Comparison of ENCODE assay signal across 20 cellular contexts in genomic region chr15:20665653-20666052, GRCh38.
"Had no signal": no experiment of that assay in that cellular context is flagged by ENCODE, and none has a peak within 500 bp of the region (broad histone marks: within the 10 kb centered on the region; RNA-seq: fewer than 3 reads in every experiment).

No MANE protein-coding gene starts in this region.

- H3K27me3 ChIP-seq: Peyer's patch had no signal

- H3K9me3 ChIP-seq: Peyer's patch, SJCRH30, SK-N-SH had no signal

- DNase-seq: activated CD4-positive, alpha-beta T cell treated with anti-CD3 and anti-CD28 coated beads for 4 hours; activated CD8-positive, alpha-beta memory T cell treated with anti-CD3 and anti-CD28 coated beads, Interleukin-2, amount 50 U/mL, for 4 hours; activated CD8-positive, alpha-beta T cell treated with anti-CD3 and anti-CD28 coated beads for 36 hours; activated gamma-delta T cell treated with Interleukin-2 at 50 U/mL for 16 hours; activated naive CD4-positive, alpha-beta T cell treated with anti-CD3 and anti-CD28 coated beads, Interleukin-2, amount 10 ng/mL, durations not matched to agents 7 days and 5 days; activated naive CD8-positive, alpha-beta T cell treated with anti-CD3 and anti-CD28 coated beads for 36 hours; activated T-cell treated with anti-CD3 and anti-CD28 coated beads, Interleukin-2, amount 50 U/mL, for 72 hours; NCI-H1092; NCI-H1417; NCI-H1930; NCI-H2171; NCI-H345; NCI-H510A treated with DMSO at 0.1 percent for 48 hours; NCI-H69; Peyer's patch; SJCRH30; SK-N-SH; T-helper 1 cell had no signal

- H3K9ac ChIP-seq: SK-N-SH had no signal

- H3K4me2 ChIP-seq: SK-N-SH had no signal

- H3K4me3 ChIP-seq: Peyer's patch, SJCRH30 had no signal

- H3K4me1 ChIP-seq: Peyer's patch, SJCRH30 had no signal

- H3K36me3 ChIP-seq: Peyer's patch, SJCRH30 had no signal

- H3K27ac ChIP-seq: Peyer's patch, SJCRH30 had no signal

- ATAC-seq: activated CD4-positive, CD25-positive, alpha-beta regulatory T cell treated with anti-CD3 and anti-CD28 coated beads, Interleukin-2, amount 50 U/mL, for 24 hours; activated CD8-positive, alpha-beta T cell treated with anti-CD3 and anti-CD28 coated beads for 36 hours; activated T-cell treated with anti-CD3 and anti-CD28 coated beads, Interleukin-2, amount 50 U/mL, for 72 hours; HepG2 had no signal
